ENCODE assay signal across 11 cellular contexts in the genomic region with DNA sequence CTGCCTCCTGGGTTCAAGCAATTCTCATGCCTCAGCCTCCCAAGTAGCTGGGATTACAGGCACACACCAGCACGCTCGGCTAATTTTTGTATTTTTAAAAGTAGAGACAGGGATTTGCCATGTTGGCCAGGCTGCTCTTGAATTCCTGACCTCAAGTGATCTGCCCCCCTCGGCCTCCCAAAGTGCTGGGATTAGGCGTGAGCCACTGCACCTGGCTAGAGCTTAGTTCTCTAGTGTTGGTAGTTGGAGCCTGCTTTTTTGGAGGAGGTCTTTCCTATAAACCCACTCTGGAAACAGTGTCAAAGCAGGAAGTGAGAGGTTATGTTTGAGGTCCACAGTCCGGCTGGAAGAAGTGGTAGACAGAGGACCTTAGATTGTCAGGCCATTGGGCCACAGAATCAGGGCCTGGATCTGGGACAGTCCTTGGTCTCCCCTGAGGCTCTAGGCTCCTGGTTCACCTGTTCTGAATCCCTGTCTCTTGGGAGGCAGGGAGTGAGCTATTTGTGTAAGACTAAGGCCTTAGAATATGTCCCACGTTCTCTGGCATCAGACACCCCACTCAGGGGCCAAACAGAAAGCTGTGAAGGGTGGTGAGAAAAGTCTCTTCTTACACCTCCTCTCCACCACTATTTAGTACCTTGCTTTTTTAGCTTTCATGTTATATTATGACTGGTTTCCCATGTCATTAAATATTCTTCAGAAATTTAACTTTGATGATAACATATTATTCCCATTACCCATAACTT. TPM values are rescaled to one million over a fixed set of nuclear protein-coding genes. Genes with fewer than 3 reads are reported as not detected.
DNase-seq lines count a peak whose midpoint lies in the region; ATAC-seq, FAIRE-seq and TF ChIP-seq lines count a peak whose summit lies in the region.
"Had no signal": no experiment of that assay in that cellular context is flagged by ENCODE, and none has a peak within 500 bp of the region (broad histone marks: within the 10 kb centered on the region; RNA-seq: fewer than 3 reads in every experiment).

No MANE protein-coding gene starts in this region.

- H3K4me1 Mint-ChIP-seq in activated naive CD8-positive, alpha-beta T cell treated with anti-CD3 and anti-CD28 coated beads, Interleukin-2, amount 50 U/mL, for 24 hours, result peaks cover 82% of the 10 kb centered on the region
- peaks cover 70% of the 10 kb centered on the region for H3K4me1 Mint-ChIP-seq in neural crest cell

- H3K9me3 ChIP-seq in BLaER1, result no peaks in the 10 kb centered on the region
- H3K9me3 ChIP-seq: adrenal gland, SK-N-SH had no signal

- ATAC-seq in activated naive CD8-positive, alpha-beta T cell treated with anti-CD3 and anti-CD28 coated beads, Interleukin-2, amount 50 U/mL, for 24 hours, result no peak

- H3K4me3 Mint-ChIP-seq in activated naive CD8-positive, alpha-beta T cell treated with anti-CD3 and anti-CD28 coated beads, Interleukin-2, amount 50 U/mL, for 24 hours, result peak overlapping the region; percentile 42
- peak overlapping the region; percentile 49 for H3K4me3 Mint-ChIP-seq in neural crest cell

- H3K9ac ChIP-seq in BLaER1, result peak overlapping the region; percentile 71
- H3K9ac ChIP-seq: SK-N-SH had no signal

- H3K36me3 Mint-ChIP-seq in activated naive CD8-positive, alpha-beta T cell treated with anti-CD3 and anti-CD28 coated beads, Interleukin-2, amount 50 U/mL, for 24 hours (ENCODE audit: low read depth), result peaks cover 6% of the 10 kb centered on the region
- H3K36me3 Mint-ChIP-seq in neural crest cell (ENCODE audit: low read depth), result no peaks in the 10 kb centered on the region

- no peaks in the 10 kb centered on the region for H3K27me3 Mint-ChIP-seq in activated naive CD8-positive, alpha-beta T cell treated with anti-CD3 and anti-CD28 coated beads, Interleukin-2, amount 50 U/mL, for 24 hours
- H3K27me3 Mint-ChIP-seq in neural crest cell (ENCODE audit: low read depth), result peaks cover 2% of the 10 kb centered on the region

- H4K20me1 ChIP-seq in BLaER1, result no peaks in the 10 kb centered on the region

- peak overlapping the region; percentile 99 for H3K27ac Mint-ChIP-seq in activated naive CD8-positive, alpha-beta T cell treated with anti-CD3 and anti-CD28 coated beads, Interleukin-2, amount 50 U/mL, for 24 hours
- H3K27ac Mint-ChIP-seq in neural crest cell (ENCODE audit: unreplicated experiment), result peak overlapping the region; percentile 57

- TF ChIP-seq CTCF in neural crest cell (conservative IDR thresholded peaks at IDR 0.05), result no peak

- DNase-seq in GM19239 (ENCODE audit: insufficient read length, low spot score), result no peak
- no peak for DNase-seq in activated naive CD8-positive, alpha-beta T cell treated with anti-CD3 and anti-CD28 coated beads, Interleukin-2, amount 50 U/mL, for 24 hours
- no peak for DNase-seq in neural crest cell (ENCODE audit: low read depth, low spot score)
- DNase-seq in SKM-1 (lab: John Stamatoyannopoulos, UW; ENCODE audit: unreplicated experiment), result no peak
- no peak for DNase-seq in stimulated activated naive CD4-positive, alpha-beta T cell treated with Interleukin-2 at 50 U/mL for 16 hours (lab: John Stamatoyannopoulos, UW)
- DNase-seq in activated effector memory CD4-positive, alpha-beta T cell treated with anti-CD3 and anti-CD28 coated beads, Interleukin-2, amount 50 U/mL, for 16 hours, result no peak
- no peak for DNase-seq in superior temporal gyrus (ENCODE audit: extremely low spot score)
- DNase-seq: adrenal gland, NCI-H1694, SK-N-SH had no signal

- no peaks in the 10 kb centered on the region for H3K27me3 ChIP-seq in BLaER1
- H3K27me3 ChIP-seq: adrenal gland had no signal

- peak overlapping the region; percentile 96 for H3K4me2 ChIP-seq in BLaER1
- H3K4me2 ChIP-seq: SK-N-SH had no signal

- H3K4me3 ChIP-seq in BLaER1, result no peak overlapping the region
- H3K4me3 ChIP-seq: adrenal gland had no signal

- peak overlapping the region; percentile 86 for H3K27ac ChIP-seq in BLaER1

- H3K4me1 ChIP-seq in BLaER1, result peaks cover 93% of the 10 kb centered on the region

- peak; percentile 79 for FAIRE-seq in GM19239 (lab: Jason Lieb, UNC)

- no peaks in the 10 kb centered on the region for H3K9me3 Mint-ChIP-seq in activated naive CD8-positive, alpha-beta T cell treated with anti-CD3 and anti-CD28 coated beads, Interleukin-2, amount 50 U/mL, for 24 hours
- H3K9me3 Mint-ChIP-seq in neural crest cell, result no peaks in the 10 kb centered on the region

- no peaks in the 10 kb centered on the region for H3K36me3 ChIP-seq in BLaER1
- H3K36me3 ChIP-seq: adrenal gland had no signal

RNA-seq across cellular contexts. Expression of a gene that starts 34.5 kb away (rescaled TPM):
- total RNA-seq in neural crest cell, result 365 and 382 TPM in 2 replicates
